In the genomic region with DNA sequence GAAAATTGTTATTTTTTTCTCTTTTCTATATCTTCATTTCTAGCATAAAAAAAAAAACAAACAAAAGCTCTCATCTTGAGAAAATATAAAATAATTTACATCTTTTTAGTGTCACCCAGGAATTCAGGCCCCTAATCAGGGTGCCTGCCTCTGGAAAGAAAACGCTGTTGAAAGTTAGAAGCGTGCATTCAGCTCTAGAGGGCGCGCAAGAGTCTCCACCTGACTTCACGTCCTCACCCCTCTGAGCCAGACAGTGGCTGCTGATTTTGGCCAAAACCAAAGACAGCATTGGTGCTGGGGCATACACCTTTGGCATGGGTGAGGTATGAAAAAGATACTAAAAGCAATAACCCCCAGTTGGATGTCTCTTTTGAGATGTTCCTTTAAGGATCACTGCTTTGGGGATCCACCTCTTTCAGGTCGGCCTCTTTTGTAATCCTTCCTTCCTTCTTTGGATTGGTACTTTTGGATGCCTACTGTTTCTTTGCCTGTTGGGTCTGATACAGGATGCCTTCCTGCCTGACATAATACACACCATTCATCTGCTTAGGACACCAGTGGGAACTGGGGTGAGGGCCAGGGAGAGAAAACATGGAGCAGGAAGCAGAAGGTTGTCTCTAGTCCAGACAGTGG, we compare ENCODE assay signal across 9 cellular contexts.
DNase-seq lines count a peak whose midpoint lies in the region; ATAC-seq, FAIRE-seq and TF ChIP-seq lines count a peak whose summit lies in the region.
"Had no signal": no experiment of that assay in that cellular context is flagged by ENCODE, and none has a peak within 500 bp of the region (broad histone marks: within the 10 kb centered on the region; RNA-seq: fewer than 3 reads in every experiment).

No MANE protein-coding gene starts in this region.

- peak; percentile 83 for ATAC-seq in mucosa of descending colon
- no peak for ATAC-seq in HG03378 (IDR thresholded peaks at IDR 0.05; ENCODE audit: unreplicated experiment)

- peak; percentile 75 for TF ChIP-seq CTCF in GM13977 (IDR thresholded peaks at IDR 0.05; ENCODE audit: extremely low read depth, insufficient read depth, missing control alignments)
- peak; percentile 40 for TF ChIP-seq CTCF in mucosa of descending colon (IDR thresholded peaks at IDR 0.05)

- in situ Hi-C loops in GM13977 (cut with MboI; ENCODE audit: low pct_unique_long_range_greater_than_20kb, low sequenced_read_pairs, unreplicated experiment), result no loop called here

- H3K9me3 Mint-ChIP-seq in activated naive CD8-positive, alpha-beta T cell treated with anti-CD3 and anti-CD28 coated beads for 36 hours, result no peaks in the 10 kb centered on the region

- H3K4me3 ChIP-seq in mucosa of descending colon, result no peak overlapping the region

- intact Hi-C loops in mucosa of descending colon (cut with DNase I, micrococcal nuclease), result no loop called here

- H3K27me3 Mint-ChIP-seq in activated naive CD8-positive, alpha-beta T cell treated with anti-CD3 and anti-CD28 coated beads for 36 hours, result no peaks in the 10 kb centered on the region

- no peaks in the 10 kb centered on the region for H3K36me3 Mint-ChIP-seq in activated naive CD8-positive, alpha-beta T cell treated with anti-CD3 and anti-CD28 coated beads for 36 hours
- H3K36me3 Mint-ChIP-seq: activated naive CD8-positive, alpha-beta T cell had no signal

- DNase-seq in GM13977 (ENCODE audit: low spot score) (peak; percentile 5), NAMALWA (ENCODE audit: low spot score) (peak; percentile 33), mucosa of descending colon (peak in 2 of 3 donors; percentile 57 to 78), germinal center (ENCODE audit: low spot score) (no peak)
- DNase-seq in activated naive CD8-positive, alpha-beta T cell treated with anti-CD3 and anti-CD28 coated beads for 36 hours, result peak; percentile 11
- DNase-seq in central memory CD4-positive, alpha-beta T cell, result no peak

- H3K4me3 Mint-ChIP-seq in activated naive CD8-positive, alpha-beta T cell treated with anti-CD3 and anti-CD28 coated beads for 36 hours, result no peak overlapping the region
- H3K4me3 Mint-ChIP-seq: activated naive CD8-positive, alpha-beta T cell had no signal

- H3K36me3 ChIP-seq in mucosa of descending colon (ENCODE audit: low read depth), result no peaks in the 10 kb centered on the region

- H3K9me3 ChIP-seq in mucosa of descending colon, result no peaks in the 10 kb centered on the region

- no peaks in the 10 kb centered on the region for H3K4me1 ChIP-seq in mucosa of descending colon (ENCODE audit: low read depth)

- peak; percentile 51 for FAIRE-seq in A204.1 (lab: Jason Lieb, UNC)

- H3K4me1 Mint-ChIP-seq in activated naive CD8-positive, alpha-beta T cell treated with anti-CD3 and anti-CD28 coated beads for 36 hours, result no peaks in the 10 kb centered on the region

- no peak overlapping the region for H3K27ac Mint-ChIP-seq in activated naive CD8-positive, alpha-beta T cell treated with anti-CD3 and anti-CD28 coated beads for 36 hours
- H3K27ac Mint-ChIP-seq: activated naive CD8-positive, alpha-beta T cell had no signal

Comparison
In these comparisons a context has a peak if more than half of its experiments do, and no peak if none do; other contexts are left out.
1. DNase-seq: peak in GM13977 (single experiment), NAMALWA (single experiment), activated naive CD8-positive, alpha-beta T cell treated with anti-CD3 and anti-CD28 coated beads for 36 hours (single experiment) and mucosa of descending colon (2 of 3); none in central memory CD4-positive, alpha-beta T cell (single experiment) and germinal center (single experiment).